17 cellular contexts compared by ENCODE assay signal in genomic region chr10:99937630-99938029, GRCh38.
DNase-seq lines count a peak whose midpoint lies in the region; ATAC-seq and TF ChIP-seq lines count a peak whose summit lies in the region.
"Had no signal": no experiment of that assay in that cellular context is flagged by ENCODE, and none has a peak within 500 bp of the region (broad histone marks: within the 10 kb centered on the region; RNA-seq: fewer than 3 reads in every experiment).

No MANE protein-coding gene starts in this region.

- H3K9ac ChIP-seq in parathyroid adenoma: no peak overlapping the region

- DNase-seq in GM13977 (ENCODE audit: low spot score): peak; percentile 50
- DNase-seq in NB4 (ENCODE audit: low read depth): peak; percentile 12
- DNase-seq in SKM-1 treated with dmso at 0.1 percent for 144 hours (lab: John Stamatoyannopoulos, UW; ENCODE audit: unreplicated experiment): no peak
- no peak for DNase-seq in cortex of kidney (lab: John Stamatoyannopoulos, UW)
- no peak for DNase-seq in inferior parietal cortex (ENCODE audit: extremely low spot score)
- DNase-seq: BE2C; body of pancreas; DMS 273 treated with DMSO at 0.1 percent for 48 hours; dorsolateral prefrontal cortex; KBM-7; kidney glomerular epithelial cell; NCI-H1436; stimulated activated naive CD4-positive, alpha-beta T cell had no signal

- ATAC-seq in GM21515 (IDR thresholded peaks at IDR 0.05; ENCODE audit: unreplicated experiment) (peak; percentile 58), GM18870 (IDR thresholded peaks at IDR 0.05; ENCODE audit: unreplicated experiment) (no peak)
- ATAC-seq: body of pancreas, GM23338 had no signal

- in situ Hi-C loops in GM13977 (cut with MboI; ENCODE audit: low pct_unique_long_range_greater_than_20kb, low sequenced_read_pairs, unreplicated experiment): no loop called here

- peak overlapping the region; percentile 54 for H3K4me2 ChIP-seq in parathyroid adenoma (ENCODE audit: low read length)
- H3K4me2 ChIP-seq: GM23338 had no signal

- H2AFZ ChIP-seq in parathyroid adenoma: no peak overlapping the region
- H2AFZ ChIP-seq: GM23338 had no signal

- H3K9me3 ChIP-seq in parathyroid adenoma (ENCODE audit: control insufficient read depth, low read length): no peaks in the 10 kb centered on the region
- H3K9me3 ChIP-seq: BE2C, body of pancreas had no signal

- H3K27ac ChIP-seq in parathyroid adenoma: peak overlapping the region; percentile 93
- H3K27ac ChIP-seq: body of pancreas, dorsolateral prefrontal cortex had no signal

- no peak overlapping the region for H3K4me3 ChIP-seq in NB4 (ENCODE audit: low read depth, low read length)
- H3K4me3 ChIP-seq in parathyroid adenoma (ENCODE audit: low read depth, low read length): no peak overlapping the region
- H3K4me3 ChIP-seq: body of pancreas, dorsolateral prefrontal cortex, GM23338 had no signal

- no peaks in the 10 kb centered on the region for H3K27me3 ChIP-seq in parathyroid adenoma (ENCODE audit: control insufficient read depth, insufficient read depth, low read length)
- H3K27me3 ChIP-seq: BE2C, body of pancreas, dorsolateral prefrontal cortex had no signal

- H3K79me2 ChIP-seq in parathyroid adenoma: peaks cover 53% of the 10 kb centered on the region

- H3K36me3 ChIP-seq in parathyroid adenoma (ENCODE audit: control insufficient read depth, insufficient read depth, low read length): no peaks in the 10 kb centered on the region
- H3K36me3 ChIP-seq: BE2C had no signal

- no peak for TF ChIP-seq POLR2A in NB4 (IDR thresholded peaks at IDR 0.05; ENCODE audit: extremely low read depth, insufficient read length)

- TF ChIP-seq CTCF in GM13977 (IDR thresholded peaks at IDR 0.05; ENCODE audit: extremely low read depth, insufficient read depth, missing control alignments) (no peak), NB4 (IDR thresholded peaks at IDR 0.05; ENCODE audit: low read depth, low read length) (no peak), parathyroid adenoma (IDR thresholded peaks at IDR 0.05) (no peak)

- H3K4me1 ChIP-seq in parathyroid adenoma: peaks cover 50% of the 10 kb centered on the region
- H3K4me1 ChIP-seq: BE2C had no signal

Comparison
In these comparisons a context has a peak if more than half of its experiments do, and no peak if none do; other contexts are left out.
1. DNase-seq: peak in GM13977 (single experiment) and NB4 (single experiment); none in SKM-1 treated with dmso at 0.1 percent for 144 hours (single experiment), cortex of kidney (single experiment) and inferior parietal cortex (single experiment).